Comparison of ENCODE assay signal across 15 cellular contexts in the genomic region with DNA sequence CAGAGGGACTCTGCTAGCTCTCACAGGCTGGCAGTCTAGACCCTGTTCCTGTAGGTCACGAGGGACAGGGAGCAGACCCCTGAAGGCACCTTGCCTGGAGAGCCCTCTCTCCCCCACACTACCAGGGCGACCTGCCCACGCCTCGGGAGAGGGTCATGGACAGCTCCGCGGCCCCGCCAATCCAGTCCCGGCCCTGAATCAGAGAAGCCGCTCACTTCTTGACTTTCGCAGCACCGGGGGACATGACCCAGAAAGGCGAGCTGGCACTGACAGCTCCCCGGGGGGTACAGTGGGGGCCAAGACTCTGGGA. TPM values are rescaled to one million over a fixed set of nuclear protein-coding genes. Genes with fewer than 3 reads are reported as not detected.
A peak's percentile ranks its signal among the peaks of the same experiment; 100 is the strongest.
DNase-seq lines count a peak whose midpoint lies in the region; ATAC-seq and TF ChIP-seq lines count a peak whose summit lies in the region.
"Had no signal": no experiment of that assay in that cellular context is flagged by ENCODE, and none has a peak within 500 bp of the region (broad histone marks: within the 10 kb centered on the region; RNA-seq: fewer than 3 reads in every experiment).

No MANE protein-coding gene starts in this region.

- H4K20me1 ChIP-seq in MM.1S (ENCODE audit: insufficient read depth, low read length) = no peaks in the 10 kb centered on the region

- no peak for TF ChIP-seq POLR2A in right lobe of liver (IDR thresholded peaks at IDR 0.05)
- TF ChIP-seq POLR2A in suprapubic skin (IDR thresholded peaks at IDR 0.05) = no peak

- no peak for TF ChIP-seq EP300 in suprapubic skin (IDR thresholded peaks at IDR 0.05)

- H3K4me1 Mint-ChIP-seq in stimulated activated memory B cell treated with anti-CD40 and anti-IgM and Interleukin-4, amounts not matched to agents 10 μg/mL and 1 μg/mL and 100 μg/mL, for 72 hours = peaks cover 19% of the 10 kb centered on the region

- no CpG with 5 or more reads among the region's 13 CpGs for WGBS in right lobe of liver (ENCODE audit: insufficient coverage, low coverage, low lambda C conversion rate, missing lambda C conversion rate)
- WGBS in suprapubic skin = 100% methylated on average over 1 of the region's 13 CpGs

- DNase-seq in MM.1S (no peak), right lobe of liver (no peak), suprapubic skin (ENCODE audit: low spot score in 2 of 2) (no peak), H4 (ENCODE audit: low spot score) (no peak), DMS153 (lab: John Stamatoyannopoulos, UW) (no peak)
- DNase-seq: activated B cell treated with CpG ODN at 0.5 μM for 24 hours; activated naive CD8-positive, alpha-beta T cell treated with anti-CD3 and anti-CD28 coated beads, Interleukin-2, amount 10 ng/mL, durations not matched to agents 7 days and 5 days; activated T-cell treated with anti-CD3 and anti-CD28 coated beads for 4 hours; CD8-positive, alpha-beta memory T cell; GF-D8; stimulated activated CD4-positive, alpha-beta T cell treated with anti-CD3 and anti-CD28 coated beads, Interleukin-4, amount 100 ng/mL, for 4 hours; SW 1271 had no signal

- H3K27ac Mint-ChIP-seq in stimulated activated memory B cell treated with anti-CD40 and anti-IgM and Interleukin-4, amounts not matched to agents 10 μg/mL and 1 μg/mL and 100 μg/mL, for 72 hours = no peak overlapping the region
- H3K27ac Mint-ChIP-seq: activated B cell treated with CpG ODN at 0.5 μM for 24 hours; activated naive CD8-positive, alpha-beta T cell treated with anti-CD3 and anti-CD28 coated beads, Interleukin-2, amount 10 ng/mL, durations not matched to agents 7 days and 5 days; stimulated activated effector memory CD8-positive, alpha-beta T cell treated with anti-CD3 and anti-CD28 coated beads, Interleukin-12 subunit alpha, Interleukin-12 subunit beta, amount 100 ng/mL, for 72 hours had no signal

- H3K9me3 Mint-ChIP-seq in stimulated activated memory B cell treated with anti-CD40 and anti-IgM and Interleukin-4, amounts not matched to agents 10 μg/mL and 1 μg/mL and 100 μg/mL, for 72 hours = no peaks in the 10 kb centered on the region
- H3K9me3 Mint-ChIP-seq: activated B cell treated with CpG ODN at 0.5 μM for 24 hours; activated naive CD8-positive, alpha-beta T cell treated with anti-CD3 and anti-CD28 coated beads, Interleukin-2, amount 10 ng/mL, durations not matched to agents 7 days and 5 days; CD8-positive, alpha-beta memory T cell; stimulated activated effector memory CD8-positive, alpha-beta T cell treated with anti-CD3 and anti-CD28 coated beads, Interleukin-12 subunit alpha, Interleukin-12 subunit beta, amount 100 ng/mL, for 72 hours had no signal

- H3K4me3 Mint-ChIP-seq in stimulated activated memory B cell treated with anti-CD40 and anti-IgM and Interleukin-4, amounts not matched to agents 10 μg/mL and 1 μg/mL and 100 μg/mL, for 72 hours = no peak overlapping the region
- H3K4me3 Mint-ChIP-seq: activated B cell treated with CpG ODN at 0.5 μM for 24 hours; activated naive CD8-positive, alpha-beta T cell treated with anti-CD3 and anti-CD28 coated beads, Interleukin-2, amount 10 ng/mL, durations not matched to agents 7 days and 5 days; CD8-positive, alpha-beta memory T cell; stimulated activated effector memory CD8-positive, alpha-beta T cell treated with anti-CD3 and anti-CD28 coated beads, Interleukin-12 subunit alpha, Interleukin-12 subunit beta, amount 100 ng/mL, for 72 hours had no signal

- no peaks in the 10 kb centered on the region for H3K27me3 ChIP-seq in MM.1S (replicated peaks; ENCODE audit: insufficient read depth, low read length)
- no peaks in the 10 kb centered on the region for H3K27me3 ChIP-seq in endocrine pancreas (ENCODE audit: control insufficient read depth, insufficient read depth, low read length)
- H3K27me3 ChIP-seq in right lobe of liver = no peaks in the 10 kb centered on the region
- no peaks in the 10 kb centered on the region for H3K27me3 ChIP-seq in suprapubic skin

- peak overlapping the region; percentile 95 for H3K4me2 ChIP-seq in MM.1S (ENCODE audit: low read depth, low read length)

- H3K4me3 ChIP-seq in MM.1S (ENCODE audit: low read length) (peak overlapping the region; percentile 78), endocrine pancreas (ENCODE audit: control insufficient read depth, insufficient read depth, low read length) (no peak overlapping the region), right lobe of liver (peak overlapping the region; percentile 45 to 54 (median 54)), suprapubic skin (peak overlapping the region; percentile 39)

- H3K9ac ChIP-seq in MM.1S (ENCODE audit: low read length) = peak overlapping the region; percentile 68
- H3K9ac ChIP-seq in endocrine pancreas (ENCODE audit: control insufficient read depth, insufficient read depth, low read length) = peak overlapping the region; percentile 63

- no peaks in the 10 kb centered on the region for H3K36me3 Mint-ChIP-seq in stimulated activated memory B cell treated with anti-CD40 and anti-IgM and Interleukin-4, amounts not matched to agents 10 μg/mL and 1 μg/mL and 100 μg/mL, for 72 hours
- H3K36me3 Mint-ChIP-seq: activated naive CD8-positive, alpha-beta T cell treated with anti-CD3 and anti-CD28 coated beads, Interleukin-2, amount 10 ng/mL, durations not matched to agents 7 days and 5 days; CD8-positive, alpha-beta memory T cell had no signal

- H3K36me3 ChIP-seq in MM.1S (replicated peaks; ENCODE audit: insufficient read depth, low read length) (no peaks in the 10 kb centered on the region), endocrine pancreas (ENCODE audit: control insufficient read depth, insufficient read depth, low read length) (no peaks in the 10 kb centered on the region), right lobe of liver (peaks cover 0 to 14% (median 7%) of the 10 kb centered on the region in 4 donors), suprapubic skin (peaks cover 7% of the 10 kb centered on the region)

- peaks cover 73% of the 10 kb centered on the region for H3K27me3 Mint-ChIP-seq in stimulated activated memory B cell treated with anti-CD40 and anti-IgM and Interleukin-4, amounts not matched to agents 10 μg/mL and 1 μg/mL and 100 μg/mL, for 72 hours

- peaks cover 24% of the 10 kb centered on the region for H3K79me2 ChIP-seq in MM.1S (ENCODE audit: low read length)

- peak; percentile 2 to 18 (median 3) for ATAC-seq in right lobe of liver
- no peak for ATAC-seq in stimulated activated memory B cell treated with anti-CD40 and anti-IgM and Interleukin-4, amounts not matched to agents 10 μg/mL and 1 μg/mL and 100 μg/mL, for 72 hours
- ATAC-seq: stimulated activated effector memory CD8-positive, alpha-beta T cell treated with anti-CD3 and anti-CD28 coated beads, Interleukin-12 subunit alpha, Interleukin-12 subunit beta, amount 100 ng/mL, for 72 hours had no signal

- H2AFZ ChIP-seq in MM.1S (ENCODE audit: low read length) = peak overlapping the region; percentile 73

- TF ChIP-seq CTCF in MM.1S (IDR thresholded peaks at IDR 0.05; ENCODE audit: low read length) = no peak
- TF ChIP-seq CTCF in right lobe of liver (IDR thresholded peaks at IDR 0.05) = no peak
- no peak for TF ChIP-seq CTCF in suprapubic skin (IDR thresholded peaks at IDR 0.05)

- intact Hi-C loops in right lobe of liver (cut with DNase I) = loop anchor here in 1 of 2 donors (10.0 kb wide), 1 partner anchor 68 kb away; no protein-coding TSS in a partner anchor

- H3K27ac ChIP-seq in MM.1S (ENCODE audit: low read length) (peak overlapping the region; percentile 61; the same call in 1 of the 2 replicates), right lobe of liver (peak overlapping the region; percentile 71 to 97 (median 86)), suprapubic skin (peak overlapping the region; percentile 84)

- no peaks in the 10 kb centered on the region for H3K9me2 ChIP-seq in MM.1S (replicated peaks; ENCODE audit: insufficient read depth, low read length)

- H3K9me3 ChIP-seq in MM.1S (replicated peaks; ENCODE audit: insufficient read depth, low read length) (no peaks in the 10 kb centered on the region), endocrine pancreas (ENCODE audit: control insufficient read depth, low read length) (no peaks in the 10 kb centered on the region), right lobe of liver (no peaks in the 10 kb centered on the region), suprapubic skin (no peaks in the 10 kb centered on the region)

- peaks cover 32% of the 10 kb centered on the region for H3K4me1 ChIP-seq in MM.1S (ENCODE audit: low read length)
- no peaks in the 10 kb centered on the region for H3K4me1 ChIP-seq in endocrine pancreas (ENCODE audit: control insufficient read depth, insufficient read depth, low read length)
- H3K4me1 ChIP-seq in right lobe of liver = peaks cover 0 to 61% (median 27%) of the 10 kb centered on the region in 4 donors
- H3K4me1 ChIP-seq in suprapubic skin = peaks cover 69% of the 10 kb centered on the region

- H3F3A ChIP-seq in MM.1S (ENCODE audit: insufficient read depth, low read length) = peaks cover 9% of the 10 kb centered on the region

RNA-seq across cellular contexts. Expression of a gene that starts 5.1 kb away (rescaled TPM):
- 10 to 100 TPM; 20.3 to 88.9 (median 46.4) TPM for total RNA-seq in right lobe of liver
- 100 to 1,000 TPM; 111 to 219 (median 153) TPM for total RNA-seq in suprapubic skin
- total RNA-seq in H4 (2014; rRNA removed; shearing (Covaris generic)) = 12.2 and 27.4 TPM in 2 replicates
